In genomic region chr17:27560668-27561067, GRCh38 we compare ENCODE assay signal across 11 cellular contexts.
A peak's percentile ranks its signal among the peaks of the same experiment; 100 is the strongest.
DNase-seq lines count a peak whose midpoint lies in the region; ATAC-seq and TF ChIP-seq lines count a peak whose summit lies in the region.
"Had no signal": no experiment of that assay in that cellular context is flagged by ENCODE, and none has a peak within 500 bp of the region (broad histone marks: within the 10 kb centered on the region; RNA-seq: fewer than 3 reads in every experiment).

No MANE protein-coding gene starts in this region.

- TF ChIP-seq POLR2A in gastrocnemius medialis (IDR thresholded peaks at IDR 0.05): no peak

- in situ Hi-C loops in brain microvascular endothelial cell (cut with HindIII; ENCODE audit: low pct_ligation_motif_present, low sequenced_read_pairs): no loop called here
- in situ Hi-C loops in gastrocnemius medialis (cut with MboI; ENCODE audit: low sequenced_read_pairs in 4 of 4): no loop called here

- no peak overlapping the region for H2BK15ac ChIP-seq in H9 (ENCODE audit: low read depth, low read length)

- peaks cover 0 to 2% of the 10 kb centered on the region in 2 donors for H3K9me3 Mint-ChIP-seq in activated T-cell treated with anti-CD3 and anti-CD28 coated beads, Interleukin-2, amount 50 U/mL, for 72 hours
- no peaks in the 10 kb centered on the region for H3K9me3 Mint-ChIP-seq in H9

- no peak overlapping the region for H3K27ac Mint-ChIP-seq in activated T-cell treated with anti-CD3 and anti-CD28 coated beads, Interleukin-2, amount 50 U/mL, for 72 hours
- H3K27ac Mint-ChIP-seq in H9: peak overlapping the region in 1 of 3 experiments; percentile 83; a peak in 2 of 7 replicates

- H3K4me3 ChIP-seq in brain microvascular endothelial cell (ENCODE audit: low read depth, low read length) (peak overlapping the region; percentile 35), gastrocnemius medialis (peak overlapping the region in 2 of 4 donors; percentile 18 to 20)
- H3K4me3 ChIP-seq: GM12878 had no signal

- no peak overlapping the region for H3K56ac ChIP-seq in H9 (ENCODE audit: insufficient read length, low read depth, low read length)

- no peak overlapping the region for H3K23ac ChIP-seq in H9 (ENCODE audit: insufficient read length, low read depth, low read length)

- H3K4me2 ChIP-seq in H9 (ENCODE audit: insufficient read depth, insufficient read length, low read length): no peak overlapping the region

- H2AFZ ChIP-seq in H9 (ENCODE audit: low read length): no peak overlapping the region

- H4K8ac ChIP-seq in H9 (replicated peaks; ENCODE audit: insufficient read length, low read depth, low read length): no peak overlapping the region

- no peaks in the 10 kb centered on the region for H4K20me1 ChIP-seq in H9 (ENCODE audit: control insufficient read depth, insufficient read depth, insufficient read length)

- no peak overlapping the region for H3K18ac ChIP-seq in H9 (ENCODE audit: insufficient read length, low read depth, low read length)

- H3K14ac ChIP-seq in H9 (ENCODE audit: insufficient read depth, low read length): no peak overlapping the region

- H3K27me3 Mint-ChIP-seq in activated T-cell treated with anti-CD3 and anti-CD28 coated beads, Interleukin-2, amount 50 U/mL, for 72 hours (ENCODE audit: low read depth): no peaks in the 10 kb centered on the region
- H3K27me3 Mint-ChIP-seq in H9 (ENCODE audit: low read depth): no peaks in the 10 kb centered on the region

- peaks cover 44% of the 10 kb centered on the region for H3K4me1 Mint-ChIP-seq in activated T-cell treated with anti-CD3 and anti-CD28 coated beads, Interleukin-2, amount 50 U/mL, for 72 hours (ENCODE audit: low read depth)
- peaks cover 13 to 16% of the 10 kb centered on the region in 2 experiments for H3K4me1 Mint-ChIP-seq in H9

- intact Hi-C loops in left ventricle myocardium superior (cut with micrococcal nuclease): no loop called here
- intact Hi-C loops in gastrocnemius medialis (cut with DNase I; ENCODE audit: low total_unique reads): loop anchor here (10.0 kb wide), 1 partner anchor 106 kb away; the partner anchor contains the start of gene KSR1

- H3K4me3 Mint-ChIP-seq in activated T-cell treated with anti-CD3 and anti-CD28 coated beads, Interleukin-2, amount 50 U/mL, for 72 hours: no peak overlapping the region
- no peak overlapping the region for H3K4me3 Mint-ChIP-seq in H9

- H2AK5ac ChIP-seq in H9 (ENCODE audit: insufficient read length, low read length): no peak overlapping the region

- H3K27ac ChIP-seq in brain microvascular endothelial cell (peak overlapping the region; percentile 88), gastrocnemius medialis (peak overlapping the region in 3 of 4 donors; percentile 47 to 64 (median 60)), H9 (ENCODE audit: insufficient read length, low read depth, low read length) (no peak overlapping the region)

- H3K36me3 ChIP-seq in brain microvascular endothelial cell (replicated peaks) (peaks cover 3% of the 10 kb centered on the region), gastrocnemius medialis (no peaks in the 10 kb centered on the region)

- H3K4me1 ChIP-seq in gastrocnemius medialis (peaks cover 10 to 15% of the 10 kb centered on the region in 2 donors), H9 (ENCODE audit: insufficient read depth, low read length) (peaks cover 4% of the 10 kb centered on the region; the same call in 1 of the 2 replicates)

- no peak overlapping the region for H2BK20ac ChIP-seq in H9 (ENCODE audit: low read depth, low read length, poor library complexity, severe bottlenecking)

- no peaks in the 10 kb centered on the region for H3K9me3 ChIP-seq in gastrocnemius medialis
- H3K9me3 ChIP-seq in H9 (ENCODE audit: control insufficient read depth, low read depth, low read length): no peaks in the 10 kb centered on the region

- ATAC-seq in left ventricle myocardium superior: peak; percentile 55
- peak in 1 of 2 donors; percentile 31 for ATAC-seq in gastrocnemius medialis
- ATAC-seq in activated T-cell treated with anti-CD3 and anti-CD28 coated beads, Interleukin-2, amount 50 U/mL, for 72 hours (replicated peaks in 1 of 2): no peak
- ATAC-seq: GM12878 had no signal

- no peak overlapping the region for H3T11ph ChIP-seq in H9 (ENCODE audit: low read length)

- peak; percentile 27 for DNase-seq in HCEC 1CT
- DNase-seq in brain microvascular endothelial cell: no peak
- no peak for DNase-seq in left ventricle myocardium superior
- no peak for DNase-seq in gastrocnemius medialis
- no peak for DNase-seq in kidney glomerular epithelial cell (lab: John Stamatoyannopoulos, UW)
- DNase-seq in activated naive CD4-positive, alpha-beta T cell treated with Interleukin-2 at 50 U/mL for 16 hours: no peak
- DNase-seq in activated T-cell treated with anti-CD3 and anti-CD28 coated beads, Interleukin-2, amount 50 U/mL, for 72 hours: no peak
- DNase-seq in H9: no peak
- DNase-seq: NCI-H446 treated with DMSO at 0.1 percent for 48 hours; stimulated activated CD4-positive, alpha-beta T cell treated with anti-CD3 and anti-CD28 coated beads, Interleukin-1b, Interleukin-23, amount 100 ng/mL, for 48 hours had no signal

- H2BK120ac ChIP-seq in H9 (ENCODE audit: low read depth, low read length, poor library complexity, severe bottlenecking): no peak overlapping the region

- no peak overlapping the region for H4K91ac ChIP-seq in H9 (ENCODE audit: insufficient read length, low read depth, low read length)

- H3K79me2 ChIP-seq in H9 (ENCODE audit: insufficient read depth, low read length): no peaks in the 10 kb centered on the region

- no peak overlapping the region for H2BK5ac ChIP-seq in H9 (ENCODE audit: insufficient read length, low read length)

- H3K27me3 ChIP-seq in brain microvascular endothelial cell (replicated peaks) (no peaks in the 10 kb centered on the region), gastrocnemius medialis (no peaks in the 10 kb centered on the region), H9 (ENCODE audit: insufficient read depth, low read length) (no peaks in the 10 kb centered on the region)

- H4K5ac ChIP-seq in H9 (ENCODE audit: insufficient read length, low read depth, low read length): no peak overlapping the region

- TF ChIP-seq CTCF in brain microvascular endothelial cell (IDR thresholded peaks at IDR 0.05; ENCODE audit: low read depth, low read length, missing control alignments) (no peak), gastrocnemius medialis (IDR thresholded peaks at IDR 0.05 in 4 of 5, conservative IDR thresholded peaks at IDR 0.05 in 1 of 5) (no peak), H9 (conservative IDR thresholded peaks at IDR 0.05) (no peak)

- peaks cover 5 to 41% of the 10 kb centered on the region in 2 donors for H3K36me3 Mint-ChIP-seq in activated T-cell treated with anti-CD3 and anti-CD28 coated beads, Interleukin-2, amount 50 U/mL, for 72 hours (ENCODE audit: insufficient read depth in 2 of 2)
- peaks cover 4 to 23% (median 4%) of the 10 kb centered on the region in 3 experiments; a peak in 3 of 7 replicates for H3K36me3 Mint-ChIP-seq in H9 (ENCODE audit: insufficient read depth in 1 of 3, low read depth in 3 of 3)

- H3K9ac ChIP-seq in H9 (ENCODE audit: extremely low read depth, insufficient read length, low read length): no peak overlapping the region

- H3K23me2 ChIP-seq in H9 (ENCODE audit: insufficient read length, low read depth, low read length, poor library complexity, severe bottlenecking): no peaks in the 10 kb centered on the region

- no CpG with 5 or more reads among the region's 4 CpGs for WGBS in H9 (ENCODE audit: extremely low coverage, insufficient read length, low lambda C conversion rate)

- no peaks in the 10 kb centered on the region for H3K79me1 ChIP-seq in H9 (ENCODE audit: insufficient read depth, low read depth, low read length, poor library complexity, severe bottlenecking)

- no peak overlapping the region for H2BK12ac ChIP-seq in H9 (ENCODE audit: insufficient read length, low read depth, low read length)

- no peak overlapping the region for H3K4ac ChIP-seq in H9 (ENCODE audit: low read depth, low read length)
